ENCODE assay signal across 21 cellular contexts in genomic region chr16:77787452-77787851, GRCh38. TPM values are rescaled to one million over a fixed set of nuclear protein-coding genes. Genes with fewer than 3 reads are reported as not detected.
"Had no signal": no experiment of that assay in that cellular context is flagged by ENCODE, and none has a peak within 500 bp of the region (broad histone marks: within the 10 kb centered on the region; RNA-seq: fewer than 3 reads in every experiment).

No MANE protein-coding gene starts in this region.

- H3K4me1 ChIP-seq: psoas muscle had no signal

- H3K4me3 ChIP-seq: left lung had no signal

- H3K79me2 ChIP-seq: hepatocyte had no signal

- DNase-seq: activated CD4-positive, alpha-beta T cell treated with anti-CD3 and anti-CD28 coated beads, Interleukin-2, amount 50 U/mL, for 4 hours; activated gamma-delta T cell; foreskin fibroblast; kidney; left lung; mammary epithelial cell; nephron progenitor cell; ovary; psoas muscle; right cardiac atrium; stimulated activated CD4-positive, alpha-beta T cell treated with anti-CD3 and anti-CD28 coated beads, Interleukin-15, amount 100 ng/mL, for 24 hours; stimulated activated CD4-positive, alpha-beta T cell treated with anti-CD3 and anti-CD28 coated beads, Interleukin-2, amount 100 ng/mL, for 48 hours; stimulated activated naive CD8-positive, alpha-beta T cell treated with anti-CD3 and anti-CD28 coated beads, Interleukin-15, amount 100 ng/mL, for 72 hours had no signal

- H3K36me3 ChIP-seq: adrenal gland, left lung, ovary, suprapubic skin had no signal

- FAIRE-seq: kidney, TTC549 had no signal

- ATAC-seq: psoas muscle had no signal

- H3K27me3 ChIP-seq: ovary had no signal

- H3K9me3 ChIP-seq: adrenal gland, left lung, ovary, psoas muscle, suprapubic skin had no signal

- H3K27ac ChIP-seq: epithelial cell of prostate, hepatocyte, left lung, ovary, psoas muscle, skin epidermis, suprapubic skin had no signal

RNA-seq across cellular contexts. Expression of gene VAT1L, which starts 0.9 kb away (rescaled TPM):
- total RNA-seq: activated CD8-positive, alpha-beta memory T cell treated with anti-CD3 and anti-CD28 coated beads for 36 hours; activated naive CD4-positive, alpha-beta T cell treated with anti-CD3 and anti-CD28 coated beads, Interleukin-2, amount 50 U/mL, for 72 hours; mammary epithelial cell had no signal
- polyA plus RNA-seq: mammary epithelial cell had no signal
